Comparison of ENCODE assay signal across 7 cellular contexts in the genomic region with DNA sequence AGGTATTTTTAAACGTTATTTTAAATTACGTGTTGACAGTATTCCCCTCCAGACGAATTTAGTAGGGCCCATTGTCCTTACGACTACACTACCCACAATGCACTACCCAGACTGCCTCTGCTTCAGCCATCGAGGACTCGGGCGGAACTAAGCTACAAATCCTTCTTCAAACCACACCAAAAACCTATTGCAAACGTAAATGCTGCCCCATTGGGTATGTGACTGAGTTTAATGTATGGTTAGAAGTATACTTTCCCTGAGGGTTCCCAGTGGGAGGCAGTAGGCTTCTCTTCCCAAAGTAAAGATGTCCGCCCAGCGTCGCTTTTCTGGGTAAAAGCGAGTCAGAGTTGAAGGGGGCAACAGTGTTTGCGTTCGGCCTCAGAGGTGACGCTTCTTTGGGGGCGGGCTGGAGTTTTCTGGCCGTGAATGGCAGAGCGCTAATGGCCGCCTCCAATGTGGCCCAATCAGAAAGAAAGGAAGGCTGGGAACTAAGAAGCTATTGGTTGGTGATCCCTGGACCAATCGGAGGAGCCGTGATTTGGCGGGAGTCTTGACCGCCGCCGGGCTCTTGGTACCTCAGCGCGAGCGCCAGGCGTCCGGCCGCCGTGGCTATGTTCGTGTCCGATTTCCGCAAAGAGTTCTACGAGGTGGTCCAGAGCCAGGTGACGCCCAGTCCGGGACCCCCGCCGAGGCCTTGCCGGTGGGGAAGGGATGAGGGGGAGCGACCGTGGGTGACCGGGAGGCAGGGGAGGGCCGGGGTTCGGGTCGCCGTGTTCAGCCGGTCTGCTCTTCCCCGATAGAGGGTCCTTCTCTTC.
DNase-seq lines count a peak whose midpoint lies in the region; ATAC-seq lines count a peak whose summit lies in the region.

A gene with protein sequence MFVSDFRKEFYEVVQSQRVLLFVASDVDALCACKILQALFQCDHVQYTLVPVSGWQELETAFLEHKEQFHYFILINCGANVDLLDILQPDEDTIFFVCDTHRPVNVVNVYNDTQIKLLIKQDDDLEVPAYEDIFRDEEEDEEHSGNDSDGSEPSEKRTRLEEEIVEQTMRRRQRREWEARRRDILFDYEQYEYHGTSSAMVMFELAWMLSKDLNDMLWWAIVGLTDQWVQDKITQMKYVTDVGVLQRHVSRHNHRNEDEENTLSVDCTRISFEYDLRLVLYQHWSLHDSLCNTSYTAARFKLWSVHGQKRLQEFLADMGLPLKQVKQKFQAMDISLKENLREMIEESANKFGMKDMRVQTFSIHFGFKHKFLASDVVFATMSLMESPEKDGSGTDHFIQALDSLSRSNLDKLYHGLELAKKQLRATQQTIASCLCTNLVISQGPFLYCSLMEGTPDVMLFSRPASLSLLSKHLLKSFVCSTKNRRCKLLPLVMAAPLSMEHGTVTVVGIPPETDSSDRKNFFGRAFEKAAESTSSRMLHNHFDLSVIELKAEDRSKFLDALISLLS (plus strand): TSS at position 563 of the 815 bp plus-strand sequence. CDS start 49 bp downstream, at position 612.

- H3K4me3 ChIP-seq in rectal smooth muscle tissue (ENCODE audit: low read length): peak within 1 kb of the TSS; percentile 89

- no peaks in the 10 kb centered on the region for H3K27me3 ChIP-seq in rectal smooth muscle tissue (ENCODE audit: control insufficient read depth, insufficient read depth, low read length)

- peak within 1 kb of the TSS; percentile 100 for H3K27ac ChIP-seq in rectal smooth muscle tissue (ENCODE audit: low read depth, low read length)

- peaks cover 9% of the 10 kb centered on the region for H3K4me1 ChIP-seq in rectal smooth muscle tissue (ENCODE audit: control insufficient read depth, insufficient read depth, low read length)

- DNase-seq in NCI-H2081 (lab: John Stamatoyannopoulos, UW) (peak; percentile 96 to 98), T1000 (lab: John Stamatoyannopoulos, UW) (peak; percentile 93), astrocyte of the hippocampus (ENCODE audit: low read depth, low spot score) (peak; percentile 99), hepatic stellate cell (ENCODE audit: low spot score) (peak; percentile 99)

- peaks cover 3% of the 10 kb centered on the region for H3K36me3 ChIP-seq in rectal smooth muscle tissue (ENCODE audit: control insufficient read depth, insufficient read depth, low read length)

- ATAC-seq in GM18508 (IDR thresholded peaks at IDR 0.05; ENCODE audit: insufficient read depth, unreplicated experiment) (peak; percentile 53), HG03025 (IDR thresholded peaks at IDR 0.05; ENCODE audit: low FRiP score, unreplicated experiment) (peak; percentile 73)

- peak within 1 kb of the TSS; percentile 81 for H3K9ac ChIP-seq in rectal smooth muscle tissue (ENCODE audit: low read length)

Comparison
In these comparisons a context has a peak if more than half of its experiments do, and no peak if none do; other contexts are left out.
1. Peak in every context shown above with its lines: DNase-seq, ATAC-seq, H3K4me3 ChIP-seq and H3K27ac ChIP-seq.